ENCODE assay signal across 36 cellular contexts in genomic region chr4:74757136-74757535, GRCh38. TPM values are rescaled to one million over a fixed set of nuclear protein-coding genes. Genes with fewer than 3 reads are reported as not detected.
"Had no signal": no experiment of that assay in that cellular context is flagged by ENCODE, and none has a peak within 500 bp of the region (broad histone marks: within the 10 kb centered on the region; RNA-seq: fewer than 3 reads in every experiment).

No MANE protein-coding gene starts in this region.

- H3K9me3 ChIP-seq: adrenal gland, body of pancreas, breast epithelium had no signal

- H3K4me3 ChIP-seq: adrenal gland, body of pancreas, breast epithelium had no signal

- H3K27ac ChIP-seq: adrenal gland, body of pancreas, brain microvascular endothelial cell, breast epithelium, VCaP had no signal

- H3K36me3 Mint-ChIP-seq: activated CD4-positive, alpha-beta memory T cell treated with anti-CD3 and anti-CD28 coated beads for 36 hours; activated naive CD4-positive, alpha-beta T cell treated with anti-CD3 and anti-CD28 coated beads, Interleukin-2, amount 50 U/mL, for 72 hours; activated naive CD8-positive, alpha-beta T cell treated with anti-CD3 and anti-CD28 coated beads for 36 hours had no signal

- H3K9me3 Mint-ChIP-seq: activated B cell treated with CpG ODN at 0.5 μM for 24 hours; activated CD4-positive, alpha-beta memory T cell treated with anti-CD3 and anti-CD28 coated beads for 36 hours; activated CD4-positive, alpha-beta T cell treated with anti-CD3 and anti-CD28 coated beads, Interleukin-2, amount 10 ng/mL, durations not matched to agents 24 days and 14 days; activated CD8-positive, alpha-beta T cell treated with anti-CD3 and anti-CD28 coated beads for 36 hours; activated naive CD4-positive, alpha-beta T cell treated with anti-CD3 and anti-CD28 coated beads for 36 hours; activated naive CD4-positive, alpha-beta T cell treated with anti-CD3 and anti-CD28 coated beads, Interleukin-2, amount 50 U/mL, for 72 hours; activated naive CD8-positive, alpha-beta T cell treated with anti-CD3 and anti-CD28 coated beads for 36 hours; activated T-cell treated with anti-CD3 and anti-CD28 coated beads, Interleukin-2, amount 50 U/mL, for 4 hours; activated T-cell treated with anti-CD3 and anti-CD28 coated beads, Interleukin-2, amount 50 U/mL, for 72 hours; activated T-helper 1 cell treated with anti-CD3 and anti-CD28 coated beads, Interleukin-12 subunit alpha, Interleukin-12 subunit beta, Interleukin-2, Interleukin-4 antibody, amounts not matched to agents 30 ng/mL and 10 ng/mL and 1 ng/mL, durations not matched to agents 14 hours and 24 hours and 36 hours; activated T-helper 17 cell treated with anti-CD3 and anti-CD28 coated beads, Interleukin-2, amount 50 U/mL, for 72 hours; T-helper 1 cell treated with Interleukin-12 subunit alpha and Interleukin-12 subunit beta and Interleukin-4 antibody, amounts not matched to agents 30 μg/mL and 1 μg/mL, for 36 hours; T-helper 2 cell treated with Interferon-gamma antibody and Interleukin-4, amounts not matched to agents 5 μg/mL and 100 μg/mL, for 36 hours had no signal

- DNase-seq: activated B cell treated with CpG ODN at 0.5 μM for 24 hours; activated CD4-positive, alpha-beta memory T cell treated with anti-CD3 and anti-CD28 coated beads for 36 hours; activated CD4-positive, alpha-beta T cell treated with anti-CD3 and anti-CD28 coated beads for 4 hours; activated CD4-positive, alpha-beta T cell treated with anti-CD3 and anti-CD28 coated beads, Interleukin-2, amount 10 ng/mL, durations not matched to agents 24 days and 14 days; activated CD4-positive, alpha-beta T cell treated with anti-CD3 and anti-CD28 coated beads, Interleukin-2, amount 50 U/mL, for 1 hour; activated CD4-positive, alpha-beta T cell treated with anti-CD3 and anti-CD28 coated beads, Interleukin-2, amount 50 U/mL, for 4 hours; activated CD4-positive, CD25-positive, alpha-beta regulatory T cell treated with anti-CD3 and anti-CD28 coated beads, Interleukin-2, amount 50 U/mL, for 72 hours; activated CD8-positive, alpha-beta memory T cell treated with anti-CD3 and anti-CD28 coated beads, Interleukin-2, amount 50 U/mL, for 4 hours; activated CD8-positive, alpha-beta T cell treated with anti-CD3 and anti-CD28 coated beads for 36 hours; activated effector memory CD4-positive, alpha-beta T cell treated with anti-CD3 and anti-CD28 coated beads, Interleukin-2, amount 50 U/mL, for 16 hours; activated gamma-delta T cell treated with Interleukin-2 at 50 U/mL for 16 hours; activated naive CD4-positive, alpha-beta T cell; activated naive CD4-positive, alpha-beta T cell treated with anti-CD3 and anti-CD28 coated beads for 36 hours; activated naive CD4-positive, alpha-beta T cell treated with anti-CD3 and anti-CD28 coated beads, Interleukin-2, amount 50 U/mL, for 16 hours; activated naive CD8-positive, alpha-beta T cell treated with anti-CD3 and anti-CD28 coated beads for 36 hours; activated T-cell treated with anti-CD3 and anti-CD28 coated beads for 4 hours; activated T-cell treated with anti-CD3 and anti-CD28 coated beads, Interleukin-2, amount 50 U/mL, for 1 hour; activated T-cell treated with anti-CD3 and anti-CD28 coated beads, Interleukin-2, amount 50 U/mL, for 4 hours; activated T-cell treated with anti-CD3 and anti-CD28 coated beads, Interleukin-2, amount 50 U/mL, for 72 hours; adrenal gland; amniotic stem cell; aorta; body of pancreas; brain microvascular endothelial cell; central memory CD4-positive, alpha-beta T cell; T-helper 1 cell; T-helper 2 cell; T-helper 9 cell had no signal

- ATAC-seq: activated CD8-positive, alpha-beta T cell treated with anti-CD3 and anti-CD28 coated beads for 36 hours; activated naive CD4-positive, alpha-beta T cell treated with anti-CD3 and anti-CD28 coated beads, Interleukin-2, amount 50 U/mL, for 72 hours; activated T-cell treated with anti-CD3 and anti-CD28 coated beads, Interleukin-2, amount 50 U/mL, for 4 hours; activated T-cell treated with anti-CD3 and anti-CD28 coated beads, Interleukin-2, amount 50 U/mL, for 72 hours; activated T-helper 17 cell treated with anti-CD3 and anti-CD28 coated beads, Interleukin-2, amount 50 U/mL, for 72 hours; body of pancreas had no signal

- H3K27me3 Mint-ChIP-seq: activated CD4-positive, alpha-beta memory T cell treated with anti-CD3 and anti-CD28 coated beads for 36 hours; activated CD4-positive, alpha-beta T cell treated with anti-CD3 and anti-CD28 coated beads, Interleukin-2, amount 10 ng/mL, durations not matched to agents 24 days and 14 days; activated CD8-positive, alpha-beta T cell treated with anti-CD3 and anti-CD28 coated beads for 36 hours; activated T-helper 17 cell treated with anti-CD3 and anti-CD28 coated beads, Interleukin-2, amount 50 U/mL, for 72 hours had no signal

- H3K4me3 Mint-ChIP-seq: activated B cell treated with CpG ODN at 0.5 μM for 24 hours; activated CD4-positive, alpha-beta memory T cell treated with anti-CD3 and anti-CD28 coated beads for 36 hours; activated CD4-positive, alpha-beta T cell treated with anti-CD3 and anti-CD28 coated beads, Interleukin-2, amount 10 ng/mL, durations not matched to agents 24 days and 14 days; activated CD8-positive, alpha-beta T cell treated with anti-CD3 and anti-CD28 coated beads for 36 hours; activated naive CD4-positive, alpha-beta T cell treated with anti-CD3 and anti-CD28 coated beads for 36 hours; activated naive CD8-positive, alpha-beta T cell treated with anti-CD3 and anti-CD28 coated beads for 36 hours; activated T-cell treated with anti-CD3 and anti-CD28 coated beads, Interleukin-2, amount 50 U/mL, for 4 hours; activated T-cell treated with anti-CD3 and anti-CD28 coated beads, Interleukin-2, amount 50 U/mL, for 72 hours; activated T-helper 1 cell treated with anti-CD3 and anti-CD28 coated beads, Interleukin-12 subunit alpha, Interleukin-12 subunit beta, Interleukin-2, Interleukin-4 antibody, amounts not matched to agents 30 ng/mL and 10 ng/mL and 1 ng/mL, durations not matched to agents 14 hours and 24 hours and 36 hours; activated T-helper 17 cell treated with anti-CD3 and anti-CD28 coated beads, Interleukin-2, amount 50 U/mL, for 72 hours; T-helper 1 cell treated with Interleukin-12 subunit alpha and Interleukin-12 subunit beta and Interleukin-4 antibody, amounts not matched to agents 30 μg/mL and 1 μg/mL, for 36 hours; T-helper 2 cell treated with Interferon-gamma antibody and Interleukin-4, amounts not matched to agents 5 μg/mL and 100 μg/mL, for 36 hours had no signal

- H3K36me3 ChIP-seq: adrenal gland, brain microvascular endothelial cell, breast epithelium had no signal

- H3K4me1 Mint-ChIP-seq: activated B cell treated with CpG ODN at 0.5 μM for 24 hours; activated CD4-positive, alpha-beta T cell treated with anti-CD3 and anti-CD28 coated beads, Interleukin-2, amount 10 ng/mL, durations not matched to agents 24 days and 14 days; activated naive CD8-positive, alpha-beta T cell treated with anti-CD3 and anti-CD28 coated beads for 36 hours; activated T-helper 17 cell treated with anti-CD3 and anti-CD28 coated beads, Interleukin-2, amount 50 U/mL, for 72 hours had no signal

- H3K27ac Mint-ChIP-seq: activated B cell treated with CpG ODN at 0.5 μM for 24 hours; activated CD4-positive, alpha-beta memory T cell treated with anti-CD3 and anti-CD28 coated beads for 36 hours; activated CD4-positive, alpha-beta T cell treated with anti-CD3 and anti-CD28 coated beads, Interleukin-2, amount 10 ng/mL, durations not matched to agents 24 days and 14 days; activated CD8-positive, alpha-beta T cell treated with anti-CD3 and anti-CD28 coated beads for 36 hours; activated naive CD4-positive, alpha-beta T cell treated with anti-CD3 and anti-CD28 coated beads for 36 hours; activated naive CD4-positive, alpha-beta T cell treated with anti-CD3 and anti-CD28 coated beads, Interleukin-2, amount 50 U/mL, for 72 hours; activated naive CD8-positive, alpha-beta T cell treated with anti-CD3 and anti-CD28 coated beads for 36 hours; activated T-cell treated with anti-CD3 and anti-CD28 coated beads, Interleukin-2, amount 50 U/mL, for 72 hours; activated T-helper 1 cell treated with anti-CD3 and anti-CD28 coated beads, Interleukin-12 subunit alpha, Interleukin-12 subunit beta, Interleukin-2, Interleukin-4 antibody, amounts not matched to agents 30 ng/mL and 10 ng/mL and 1 ng/mL, durations not matched to agents 14 hours and 24 hours and 36 hours; activated T-helper 17 cell treated with anti-CD3 and anti-CD28 coated beads, Interleukin-2, amount 50 U/mL, for 72 hours; T-helper 1 cell treated with Interleukin-12 subunit alpha and Interleukin-12 subunit beta and Interleukin-4 antibody, amounts not matched to agents 30 μg/mL and 1 μg/mL, for 36 hours; T-helper 2 cell treated with Interferon-gamma antibody and Interleukin-4, amounts not matched to agents 5 μg/mL and 100 μg/mL, for 36 hours had no signal

- H3K27me3 ChIP-seq: adrenal gland, body of pancreas, brain microvascular endothelial cell, breast epithelium had no signal

- H3K4me1 ChIP-seq: adrenal gland, body of pancreas had no signal

RNA-seq across cellular contexts. Expression of gene BTC, which starts 37.2 kb away (rescaled TPM):
- total RNA-seq: activated B cell treated with CpG ODN at 0.5 μM for 24 hours; activated CD4-positive, alpha-beta memory T cell treated with anti-CD3 and anti-CD28 coated beads for 36 hours; activated CD4-positive, alpha-beta T cell treated with anti-CD3 and anti-CD28 coated beads, Interleukin-2, amount 10 ng/mL, durations not matched to agents 24 days and 14 days; activated CD8-positive, alpha-beta memory T cell treated with anti-CD3 and anti-CD28 coated beads for 36 hours; activated CD8-positive, alpha-beta T cell treated with anti-CD3 and anti-CD28 coated beads for 36 hours; activated naive CD4-positive, alpha-beta T cell treated with anti-CD3 and anti-CD28 coated beads for 36 hours; activated naive CD4-positive, alpha-beta T cell treated with anti-CD3 and anti-CD28 coated beads, Interleukin-2, amount 50 U/mL, for 72 hours; activated naive CD8-positive, alpha-beta T cell treated with anti-CD3 and anti-CD28 coated beads for 36 hours; activated T-cell treated with anti-CD3 and anti-CD28 coated beads, Interleukin-2, amount 50 U/mL, for 4 hours; activated T-cell treated with anti-CD3 and anti-CD28 coated beads, Interleukin-2, amount 50 U/mL, for 72 hours; activated T-helper 1 cell treated with anti-CD3 and anti-CD28 coated beads, Interleukin-12 subunit alpha, Interleukin-12 subunit beta, Interleukin-2, Interleukin-4 antibody, amounts not matched to agents 30 ng/mL and 10 ng/mL and 1 ng/mL, durations not matched to agents 14 hours and 24 hours and 36 hours; activated T-helper 17 cell treated with anti-CD3 and anti-CD28 coated beads, Interleukin-2, amount 50 U/mL, for 72 hours had no signal
